12 cellular contexts compared by ENCODE assay signal in genomic region chr1:16881742-16882141, GRCh38. TPM values are rescaled to one million over a fixed set of nuclear protein-coding genes. Genes with fewer than 3 reads are reported as not detected.
DNase-seq lines count a peak whose midpoint lies in the region; FAIRE-seq and TF ChIP-seq lines count a peak whose summit lies in the region.
"Not testable (repeated sequence)": the region's sequence is repeated elsewhere in the genome, so short reads cannot be mapped to it uniquely, and the experiment has no call there.
"Had no signal": no experiment of that assay in that cellular context is flagged by ENCODE, and none has a peak within 500 bp of the region (broad histone marks: within the 10 kb centered on the region; RNA-seq: fewer than 3 reads in every experiment).

No MANE protein-coding gene starts in this region.

- H3K4me2 ChIP-seq in trophoblast cell (ENCODE audit: low read length) = not testable (repeated sequence)

- not testable (repeated sequence) for H3K4me3 ChIP-seq in SJCRH30; bronchial epithelial cell (ENCODE audit: low read depth, low read length); trophoblast cell (ENCODE audit: low read depth, low read length); skeletal muscle tissue (ENCODE audit: low read length in 3 of 3)

- H2AK5ac ChIP-seq in trophoblast cell (ENCODE audit: low read length) = not testable (repeated sequence)

- not testable (repeated sequence) for H3K36me3 ChIP-seq in SJCRH30; bronchial epithelial cell (ENCODE audit: control insufficient read depth, insufficient read depth, low read length); trophoblast cell (ENCODE audit: control insufficient read depth in 1 of 2, insufficient read depth in 2 of 2, low read length in 2 of 2); skeletal muscle tissue (ENCODE audit: control insufficient read depth in 3 of 3, insufficient read depth in 3 of 3, low read length in 3 of 3)

- not testable (repeated sequence) for H3K4ac ChIP-seq in trophoblast cell (ENCODE audit: low read depth, low read length)

- not testable (repeated sequence) for H3K9ac ChIP-seq in trophoblast cell (ENCODE audit: low read length); skeletal muscle tissue (ENCODE audit: low read depth in 1 of 3, low read length in 3 of 3)

- WGBS in trophoblast cell (ENCODE audit: extremely low coverage, insufficient coverage, insufficient read length) = no CpG with 5 or more reads among the region's 1 CpG

- H2BK5ac ChIP-seq in trophoblast cell (ENCODE audit: low read depth, low read length, poor library complexity) = not testable (repeated sequence)

- H3K27ac ChIP-seq in SJCRH30 (peak overlapping the region; percentile 11; the same call in 1 of the 2 replicates), skeletal muscle tissue (ENCODE audit: low read depth, low read length) (peak overlapping the region; percentile 64)
- not testable (repeated sequence) for H3K27ac ChIP-seq in trophoblast cell (ENCODE audit: low read depth, low read length)

- H3K9me3 ChIP-seq in SJCRH30 (replicated peaks); trophoblast cell (ENCODE audit: insufficient read depth, low read depth, low read length); skeletal muscle tissue (ENCODE audit: control insufficient read depth in 3 of 3, low read length in 3 of 3): not testable (repeated sequence)

- not testable (repeated sequence) for H3K23ac ChIP-seq in trophoblast cell (ENCODE audit: low read length)

- H2BK12ac ChIP-seq in trophoblast cell (ENCODE audit: low read length) = not testable (repeated sequence)

- not testable (repeated sequence) for H3K79me1 ChIP-seq in trophoblast cell (ENCODE audit: low read length)

- H4K12ac ChIP-seq in trophoblast cell (ENCODE audit: low read depth, low read length) = not testable (repeated sequence)

- not testable (repeated sequence) for H3K18ac ChIP-seq in trophoblast cell (ENCODE audit: low read length)

- H3K14ac ChIP-seq in trophoblast cell (ENCODE audit: low read length) = not testable (repeated sequence)

- not testable (repeated sequence) for TF ChIP-seq CTCF in bronchial epithelial cell (IDR thresholded peaks at IDR 0.05; ENCODE audit: insufficient read depth, low read length, severe bottlenecking)

- H3K27me3 ChIP-seq in SJCRH30; bronchial epithelial cell (ENCODE audit: control insufficient read depth, insufficient read depth, low read length); trophoblast cell (ENCODE audit: insufficient read depth, low read length); skeletal muscle tissue (ENCODE audit: control insufficient read depth in 3 of 3, insufficient read depth in 3 of 3, low read length in 3 of 3): not testable (repeated sequence)

- not testable (repeated sequence) for H4K8ac ChIP-seq in trophoblast cell (ENCODE audit: low read depth, low read length)

- DNase-seq in NCI-H748 (lab: John Stamatoyannopoulos, UW; ENCODE audit: unreplicated experiment) (peak; percentile 13), SJCRH30 (peak; percentile 83 to 92), bronchial epithelial cell (ENCODE audit: low read depth) (peak; percentile 16), kidney tubule cell (ENCODE audit: low spot score) (peak; percentile 11), myocyte (ENCODE audit: low read depth) (peak; percentile 41), trophoblast cell (peak; percentile 75 to 89)
- peak; percentile 13 for DNase-seq in activated CD8-positive, alpha-beta memory T cell treated with anti-CD3 and anti-CD28 coated beads for 24 hours

- FAIRE-seq in bronchial epithelial cell (lab: Jason Lieb, UNC) = not testable (repeated sequence)

- peaks cover 18% of the 10 kb centered on the region; the same call in 1 of the 2 replicates for H3K4me1 ChIP-seq in SJCRH30
- not testable (repeated sequence) for H3K4me1 ChIP-seq in trophoblast cell (ENCODE audit: control insufficient read depth in 1 of 2, insufficient read depth in 2 of 2, low read length in 2 of 2); skeletal muscle tissue (ENCODE audit: control insufficient read depth in 3 of 3, insufficient read depth in 3 of 3, low read length in 3 of 3)

- not testable (repeated sequence) for H3K79me2 ChIP-seq in trophoblast cell (ENCODE audit: control insufficient read depth, insufficient read depth, low read length, poor library complexity)

- not testable (repeated sequence) for H2AFZ ChIP-seq in trophoblast cell (ENCODE audit: insufficient read depth, low read length, poor library complexity)

- H2BK120ac ChIP-seq in trophoblast cell (ENCODE audit: insufficient read depth, low read length, poor library complexity) = not testable (repeated sequence)

- not testable (repeated sequence) for H4K91ac ChIP-seq in trophoblast cell (ENCODE audit: low read depth, low read length)

RNA-seq across cellular contexts. Expression of gene RNU1-2, which starts 14.0 kb away (rescaled TPM):
- total RNA-seq in SJCRH30 (2014; rRNA removed; shearing (Covaris generic)) = under 0.01 TPM in 2 replicates
- total RNA-seq in bronchial epithelial cell (2,323 and 5,262 TPM in 2 replicates), myocyte (not detected in 2 replicates), skeletal muscle tissue (under 0.01 TPM)
- polyA plus RNA-seq in myocyte (2012) = 10.5 TPM
- not detected in 2 replicates for polyA plus RNA-seq in trophoblast cell (2013)
- polyA plus RNA-seq: AG04450; CD14-positive monocyte; CD4-positive, alpha-beta memory T cell; CD8-positive, alpha-beta memory T cell had no signal

RNA-seq across cellular contexts. Expression of gene CROCC, which starts 40.0 kb away (rescaled TPM):
- 12.6 and 19.4 TPM in 2 replicates for total RNA-seq in SJCRH30 (2014; rRNA removed; shearing (Covaris generic))
- total RNA-seq in bronchial epithelial cell (16.4 and 20.3 TPM in 2 replicates), myocyte (10.6 and 11.8 TPM in 2 replicates), skeletal muscle tissue (6.8 TPM)
- 13.3 TPM for polyA plus RNA-seq in myocyte (2012)
- polyA plus RNA-seq in trophoblast cell (2013) = 6.2 TPM in 2 replicates

Comparison
In these comparisons a context has a peak if more than half of its experiments do, and no peak if none do; other contexts are left out.
1. DNase-seq: peak in every context shown above with its lines; median percentile 88 in SJCRH30; 82 in trophoblast cell; 41 in myocyte; 16 in bronchial epithelial cell; 13 in NCI-H748; 13 in activated CD8-positive, alpha-beta memory T cell treated with anti-CD3 and anti-CD28 coated beads for 24 hours; 11 in kidney tubule cell.
2. RNA of gene RNU1-2, which starts 14.0 kb away (total RNA-seq): 2,323 to 5,262 TPM in bronchial epithelial cell; under 0.01 TPM in SJCRH30, not detected in myocyte and under 0.01 TPM in skeletal muscle tissue (single experiment); every median in the first group is over 1,000 times any median in the second.